22 cellular contexts compared by ENCODE assay signal in the genomic region with DNA sequence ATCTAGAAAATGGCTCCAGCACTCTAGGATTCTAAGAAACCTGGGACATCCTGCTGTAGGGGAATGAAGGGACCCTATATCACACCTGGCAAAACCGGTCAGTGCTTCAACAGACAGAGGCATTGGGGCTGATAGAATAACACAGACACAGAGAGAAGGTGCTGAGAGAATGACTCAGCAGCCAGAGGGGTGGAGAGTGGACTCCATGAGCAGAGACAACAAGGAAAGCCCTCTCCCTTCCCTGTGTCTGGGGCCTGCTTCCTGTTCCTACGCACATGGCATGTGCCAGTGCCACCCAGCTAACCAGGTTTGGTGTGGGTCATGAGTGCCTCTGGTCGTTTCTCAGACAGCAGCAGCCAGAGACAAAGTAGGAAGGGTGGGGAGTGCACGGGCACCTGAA.
DNase-seq lines count a peak whose midpoint lies in the region; ATAC-seq and TF ChIP-seq lines count a peak whose summit lies in the region.
"Had no signal": no experiment of that assay in that cellular context is flagged by ENCODE, and none has a peak within 500 bp of the region (broad histone marks: within the 10 kb centered on the region; RNA-seq: fewer than 3 reads in every experiment).

No MANE protein-coding gene starts in this region.

- H3K27me3 ChIP-seq in endodermal cell (ENCODE audit: control insufficient read depth, insufficient read depth, low read length, poor library complexity, severe bottlenecking): no peaks in the 10 kb centered on the region
- H3K27me3 ChIP-seq: MG63, pancreas, vagina had no signal

- no peak overlapping the region for H3K4me3 ChIP-seq in endodermal cell (ENCODE audit: low read length)
- H3K4me3 ChIP-seq: MG63, pancreas, vagina had no signal

- H3K9me3 Mint-ChIP-seq in activated naive CD4-positive, alpha-beta T cell treated with anti-CD3 and anti-CD28 coated beads, Interleukin-2, amount 50 U/mL, for 72 hours: no peaks in the 10 kb centered on the region
- H3K9me3 Mint-ChIP-seq in activated naive CD4-positive, alpha-beta T cell treated with anti-CD3 and anti-CD28 coated beads for 36 hours: no peaks in the 10 kb centered on the region
- H3K9me3 Mint-ChIP-seq in endodermal cell (no peaks in the 10 kb centered on the region), type B pancreatic cell (no peaks in the 10 kb centered on the region), nephron progenitor cell (no peaks in the 10 kb centered on the region)

- CTCF ChIA-PET in activated naive CD4-positive, alpha-beta T cell treated with anti-CD3 and anti-CD28 coated beads for 36 hours (lab: Charles Lee): no interaction called here

- 44 to 64% methylated on average over 3 to 4 of the region's 4 CpGs for WGBS in endodermal cell (ENCODE audit: insufficient coverage in 1 of 2, insufficient read length in 1 of 2), 2 experiments

- H3K27me3 Mint-ChIP-seq in activated naive CD4-positive, alpha-beta T cell treated with anti-CD3 and anti-CD28 coated beads for 36 hours (ENCODE audit: low read depth): no peaks in the 10 kb centered on the region
- H3K27me3 Mint-ChIP-seq in endodermal cell (ENCODE audit: insufficient read depth) (peaks cover 11% of the 10 kb centered on the region), type B pancreatic cell (peaks cover 39% of the 10 kb centered on the region), nephron progenitor cell (ENCODE audit: low read depth, poor library complexity) (peaks cover 33% of the 10 kb centered on the region)

- TF ChIP-seq CTCF in endodermal cell (conservative IDR thresholded peaks at IDR 0.05) (no peak), type B pancreatic cell (conservative IDR thresholded peaks at IDR 0.05) (no peak), nephron progenitor cell (IDR thresholded peaks at IDR 0.05) (no peak)

- no peak for DNase-seq in activated naive CD4-positive, alpha-beta T cell treated with anti-CD3 and anti-CD28 coated beads, Interleukin-2, amount 50 U/mL, for 72 hours (ENCODE audit: low spot score in 2 of 2)
- DNase-seq in activated naive CD4-positive, alpha-beta T cell treated with anti-CD3 and anti-CD28 coated beads for 36 hours: no peak
- peak; percentile 65 for DNase-seq in M059J (ENCODE audit: low read depth)
- DNase-seq in endodermal cell: peak; percentile 79
- DNase-seq in type B pancreatic cell (ENCODE audit: extremely low spot score, unreplicated experiment): no peak
- no peak for DNase-seq in HuH-7 (ENCODE audit: low spot score)
- DNase-seq in nephron progenitor cell: no peak
- no peak for DNase-seq in GDM1 (lab: John Stamatoyannopoulos, UW)
- DNase-seq: ACHN; activated CD4-positive, alpha-beta T cell treated with anti-CD3 and anti-CD28 coated beads, Interleukin-2, amount 50 U/mL, for 4 hours; amniotic stem cell; caudate nucleus; hippocampal formation; mammary epithelial cell; MG63; NCI-H146; OCI-M1; pancreas; right cardiac atrium; stimulated activated CD8-positive, alpha-beta memory T cell treated with anti-CD3 and anti-CD28 coated beads, Interleukin-4, amount 100 ng/mL, for 48 hours; substantia nigra had no signal

- no peak overlapping the region for H3K4me3 Mint-ChIP-seq in activated naive CD4-positive, alpha-beta T cell treated with anti-CD3 and anti-CD28 coated beads for 36 hours
- H3K4me3 Mint-ChIP-seq in endodermal cell (no peak overlapping the region), type B pancreatic cell (no peak overlapping the region), nephron progenitor cell (no peak overlapping the region)

- H3K36me3 Mint-ChIP-seq in activated naive CD4-positive, alpha-beta T cell treated with anti-CD3 and anti-CD28 coated beads, Interleukin-2, amount 50 U/mL, for 72 hours: no peaks in the 10 kb centered on the region
- no peaks in the 10 kb centered on the region for H3K36me3 Mint-ChIP-seq in activated naive CD4-positive, alpha-beta T cell treated with anti-CD3 and anti-CD28 coated beads for 36 hours (ENCODE audit: low read depth)
- H3K36me3 Mint-ChIP-seq in endodermal cell (ENCODE audit: low read depth) (no peaks in the 10 kb centered on the region), type B pancreatic cell (no peaks in the 10 kb centered on the region), nephron progenitor cell (ENCODE audit: low read depth) (no peaks in the 10 kb centered on the region)

- no peak for ATAC-seq in activated naive CD4-positive, alpha-beta T cell treated with anti-CD3 and anti-CD28 coated beads, Interleukin-2, amount 50 U/mL, for 72 hours
- ATAC-seq: pancreas, right cardiac atrium had no signal

- H3K27ac Mint-ChIP-seq in activated naive CD4-positive, alpha-beta T cell treated with anti-CD3 and anti-CD28 coated beads, Interleukin-2, amount 50 U/mL, for 72 hours: peak overlapping the region; percentile 26 to 86
- H3K27ac Mint-ChIP-seq in activated naive CD4-positive, alpha-beta T cell treated with anti-CD3 and anti-CD28 coated beads for 36 hours: no peak overlapping the region
- H3K27ac Mint-ChIP-seq in endodermal cell (peak overlapping the region; percentile 30), type B pancreatic cell (peak overlapping the region; percentile 74), nephron progenitor cell (no peak overlapping the region)

- intact Hi-C loops in activated naive CD4-positive, alpha-beta T cell treated with anti-CD3 and anti-CD28 coated beads for 36 hours (cut with micrococcal nuclease): no loop called here

- no peaks in the 10 kb centered on the region for H3K9me3 ChIP-seq in endodermal cell (ENCODE audit: control insufficient read depth, low read length)
- H3K9me3 ChIP-seq: MG63, pancreas, vagina had no signal

- peaks cover 16% of the 10 kb centered on the region for H3K4me1 ChIP-seq in endodermal cell (ENCODE audit: control insufficient read depth, insufficient read depth, low read length)
- H3K4me1 ChIP-seq: pancreas, vagina had no signal

- H3K36me3 ChIP-seq in endodermal cell (ENCODE audit: control insufficient read depth, insufficient read depth, low read length): no peaks in the 10 kb centered on the region
- H3K36me3 ChIP-seq: MG63, pancreas, vagina had no signal

- H3K4me1 Mint-ChIP-seq in activated naive CD4-positive, alpha-beta T cell treated with anti-CD3 and anti-CD28 coated beads for 36 hours (ENCODE audit: low read depth): peaks cover 14% of the 10 kb centered on the region
- peaks cover 37% of the 10 kb centered on the region for H3K4me1 Mint-ChIP-seq in endodermal cell
- peaks cover 18% of the 10 kb centered on the region for H3K4me1 Mint-ChIP-seq in type B pancreatic cell (ENCODE audit: unreplicated experiment)
- H3K4me1 Mint-ChIP-seq in nephron progenitor cell: peaks cover 40% of the 10 kb centered on the region

- H3K27ac ChIP-seq in endodermal cell (ENCODE audit: low read depth, low read length): no peak overlapping the region
- H3K27ac ChIP-seq: pancreas, vagina had no signal

- H3K9ac ChIP-seq in endodermal cell (ENCODE audit: extremely low read depth, low read length, poor library complexity, severe bottlenecking): no peak overlapping the region

Comparison
In these comparisons a context has a peak if more than half of its experiments do, and no peak if none do; other contexts are left out.
1. H3K27ac Mint-ChIP-seq: peak in activated naive CD4-positive, alpha-beta T cell treated with anti-CD3 and anti-CD28 coated beads, Interleukin-2, amount 50 U/mL, for 72 hours (2 of 2), endodermal cell (single experiment) and type B pancreatic cell (single experiment); none in activated naive CD4-positive, alpha-beta T cell treated with anti-CD3 and anti-CD28 coated beads for 36 hours (single experiment) and nephron progenitor cell (single experiment).
2. DNase-seq: peak in M059J (single experiment) and endodermal cell (single experiment); none in activated naive CD4-positive, alpha-beta T cell treated with anti-CD3 and anti-CD28 coated beads, Interleukin-2, amount 50 U/mL, for 72 hours (0 of 2), activated naive CD4-positive, alpha-beta T cell treated with anti-CD3 and anti-CD28 coated beads for 36 hours (single experiment), type B pancreatic cell (single experiment), HuH-7 (single experiment), nephron progenitor cell (single experiment) and GDM1 (single experiment).